8 cellular contexts compared by ENCODE assay signal in the genomic region with DNA sequence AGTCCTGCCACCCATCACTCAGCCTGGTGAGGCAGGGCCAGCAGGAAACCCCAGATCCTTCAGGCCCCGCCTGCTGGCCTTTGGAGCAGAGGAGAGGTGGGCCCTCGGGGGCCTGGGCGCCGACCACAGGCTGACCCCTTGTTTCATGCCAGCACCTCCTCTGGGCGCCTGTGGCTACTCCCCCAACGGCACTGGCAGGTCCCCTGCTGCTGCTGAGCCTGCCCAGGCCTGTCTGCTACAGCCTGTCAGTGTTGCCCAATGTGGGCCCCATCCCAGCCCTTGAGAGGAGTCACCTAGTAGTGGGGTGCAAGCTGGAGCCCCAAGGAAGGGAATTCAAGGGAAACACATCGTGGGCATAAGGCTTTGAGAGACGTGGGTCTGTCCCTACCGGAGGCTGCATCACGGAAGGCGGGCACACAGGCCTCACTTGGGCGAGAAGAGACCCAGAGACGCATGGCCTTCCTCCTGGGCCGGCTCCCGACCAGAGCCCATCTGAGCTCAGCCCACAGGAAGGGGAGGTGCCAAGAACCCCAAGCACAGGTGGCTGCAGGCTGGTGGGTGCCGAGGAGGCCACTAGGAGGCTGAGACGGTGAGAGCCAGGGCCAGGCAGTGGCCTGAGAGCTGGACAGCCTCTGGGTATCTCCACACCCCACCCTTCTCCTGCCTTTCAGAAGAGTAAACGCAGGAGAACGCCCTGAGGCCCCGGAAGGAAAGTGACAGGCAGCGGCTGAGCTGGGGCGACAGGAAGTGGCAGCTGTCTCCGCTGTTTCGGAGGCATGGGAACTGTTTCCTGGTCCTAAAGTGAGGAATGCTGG. TPM values are rescaled to one million over a fixed set of nuclear protein-coding genes. Genes with fewer than 3 reads are reported as not detected.
A peak's percentile ranks its signal among the peaks of the same experiment; 100 is the strongest.
DNase-seq lines count a peak whose midpoint lies in the region; ATAC-seq and TF ChIP-seq lines count a peak whose summit lies in the region.

No MANE protein-coding gene starts in this region.

- H3K27me3 ChIP-seq in BJ (ENCODE audit: control insufficient read depth, insufficient read depth, low read length) (no peaks in the 10 kb centered on the region), PC-3 (ENCODE audit: low read length) (no peaks in the 10 kb centered on the region), rectal smooth muscle tissue (ENCODE audit: control insufficient read depth, insufficient read depth, low read length) (no peaks in the 10 kb centered on the region)

- TF ChIP-seq CTCF in BJ (IDR thresholded peaks at IDR 0.05; ENCODE audit: insufficient read depth, low read depth, low read length) = peak; percentile 55
- TF ChIP-seq CTCF in PC-3 (conservative IDR thresholded peaks at IDR 0.05; ENCODE audit: low read depth, low read length) = peak; percentile 60

- H3K36me3 ChIP-seq in BJ (ENCODE audit: control insufficient read depth, insufficient read depth, low read length) (no peaks in the 10 kb centered on the region), PC-3 (ENCODE audit: low read depth, low read length) (no peaks in the 10 kb centered on the region), rectal smooth muscle tissue (ENCODE audit: control insufficient read depth, insufficient read depth, low read length) (no peaks in the 10 kb centered on the region)

- peak; percentile 86 for ATAC-seq in GM19025 (IDR thresholded peaks at IDR 0.05; ENCODE audit: low read depth, unreplicated experiment)
- peak; percentile 68 for ATAC-seq in HG03442 (IDR thresholded peaks at IDR 0.05; ENCODE audit: unreplicated experiment)
- ATAC-seq in PC-3 = peak; percentile 86

- no peaks in the 10 kb centered on the region for H3K9me2 ChIP-seq in PC-3 (replicated peaks; ENCODE audit: low read length)

- H3K9ac ChIP-seq in PC-3 (ENCODE audit: low read length) = peak overlapping the region; percentile 42
- peak overlapping the region; percentile 14 for H3K9ac ChIP-seq in rectal smooth muscle tissue (ENCODE audit: low read length)

- DNase-seq in BJ (ENCODE audit: low read depth) = no peak
- peak; percentile 85 for DNase-seq in PC-3
- DNase-seq in activated T-cell treated with anti-CD3 and anti-CD28 coated beads, Interleukin-2, amount 50 U/mL, for 48 hours = peak; percentile 79
- peak; percentile 13 for DNase-seq in foreskin melanocyte
- DNase-seq in putamen (ENCODE audit: low spot score) = no peak

- H2AFZ ChIP-seq in PC-3 (ENCODE audit: low read length) = peak overlapping the region; percentile 58; the same call in 1 of the 2 replicates

- peaks cover 4% of the 10 kb centered on the region for H3F3A ChIP-seq in PC-3 (ENCODE audit: low read length, unreplicated experiment)

- intact Hi-C loops in PC-3 (cut with micrococcal nuclease) = loop anchor here (1.0 kb wide), 1 partner anchor 48 kb away; no protein-coding TSS in a partner anchor

- peak overlapping the region; percentile 69 for H3K27ac ChIP-seq in PC-3 (ENCODE audit: low read length)
- peak overlapping the region; percentile 26 for H3K27ac ChIP-seq in rectal smooth muscle tissue (ENCODE audit: low read depth, low read length)

- peak overlapping the region; percentile 52 for H3K4me2 ChIP-seq in PC-3 (ENCODE audit: low read length)

- no TSS peak for BruUV-seq in PC-3 (replicated peaks; lab: Mats Ljungman, UMichigan)

- H3K9me3 ChIP-seq in PC-3 (ENCODE audit: low read length) = no peaks in the 10 kb centered on the region

- no peak overlapping the region for H3K4me3 ChIP-seq in BJ (ENCODE audit: low read depth, low read length)
- no peak overlapping the region for H3K4me3 ChIP-seq in PC-3 (ENCODE audit: low read length)
- peak overlapping the region; percentile 48 for H3K4me3 ChIP-seq in rectal smooth muscle tissue (ENCODE audit: low read length)

- no peaks in the 10 kb centered on the region for H3K79me2 ChIP-seq in PC-3 (ENCODE audit: low read length)

- H4K20me1 ChIP-seq in PC-3 (ENCODE audit: low read length) = no peaks in the 10 kb centered on the region

- POLR2A ChIA-PET in BJ (lab: Charles Lee) (no interaction called here), PC-3 (lab: Charles Lee; ENCODE audit: unreplicated experiment) (interaction anchor here (0.6 to 1.1 kb wide), 3 partner anchors 8 to 97 kb away, joined by 3 to 8 read pairs (median 4); a partner anchor contains a TSS)

- CTCF ChIA-PET in BJ (lab: Yijun Ruan, JAX) = interaction anchor here (1.0 to 2.5 kb wide), 4 partner anchors 12 to 76 kb away, joined by 3 to 10 read pairs (median 5); no protein-coding TSS in a partner anchor
- CTCF ChIA-PET in PC-3 (lab: Charles Lee) = interaction anchor here (0.5 to 0.7 kb wide), 2 partner anchors 32 to 48 kb away, joined by 3 to 4 read pairs; no protein-coding TSS in a partner anchor

- H3K4me1 ChIP-seq in PC-3 (ENCODE audit: insufficient read depth, low read length) (peaks cover 33% of the 10 kb centered on the region), rectal smooth muscle tissue (ENCODE audit: control insufficient read depth, insufficient read depth, low read length) (peaks cover 6% of the 10 kb centered on the region)

RNA-seq across cellular contexts. Expression of a gene that starts 8.1 kb away (rescaled TPM):
- 5.2 and 11.3 TPM in 2 replicates for polyA plus RNA-seq in BJ (2011; rRNA removed)
- polyA minus RNA-seq in BJ (2011; rRNA and poly(A)+ RNA removed) = 9.4 and 13.4 TPM in 2 replicates
- total RNA-seq in PC-3 (2014; rRNA removed) = 269 and 364 TPM in 2 replicates

RNA-seq across cellular contexts. Expression of a gene that starts 40.5 kb away (rescaled TPM):
- 22.1 and 47.6 TPM in 2 replicates for polyA plus RNA-seq in BJ (2011; rRNA removed)
- 13.2 and 16.8 TPM in 2 replicates for polyA minus RNA-seq in BJ (2011; rRNA and poly(A)+ RNA removed)
- total RNA-seq in PC-3 (2014; rRNA removed) = 205 and 262 TPM in 2 replicates

RNA-seq across cellular contexts. Expression of a gene that starts 54.4 kb away (rescaled TPM):
- polyA plus RNA-seq in BJ (2011; rRNA removed) = 79.7 and 131 TPM in 2 replicates
- 74.1 and 114 TPM in 2 replicates for polyA minus RNA-seq in BJ (2011; rRNA and poly(A)+ RNA removed)
- 240 and 287 TPM in 2 replicates for total RNA-seq in PC-3 (2014; rRNA removed)

RNA-seq across cellular contexts. Expression of a gene that starts 54.5 kb away (rescaled TPM):
- 15.8 and 23.7 TPM in 2 replicates for polyA plus RNA-seq in BJ (2011; rRNA removed)
- polyA minus RNA-seq in BJ (2011; rRNA and poly(A)+ RNA removed) = 21.9 and 28.9 TPM in 2 replicates
- total RNA-seq in PC-3 (2014; rRNA removed) = 46.7 and 46.8 TPM in 2 replicates

Comparison
In these comparisons a context has a peak if more than half of its experiments do, and no peak if none do; other contexts are left out.
1. DNase-seq: peak in PC-3 (single experiment), activated T-cell treated with anti-CD3 and anti-CD28 coated beads, Interleukin-2, amount 50 U/mL, for 48 hours (2 of 2) and foreskin melanocyte (single experiment); none in BJ (single experiment) and putamen (single experiment).
2. Peak in every context shown above with its lines, with median percentiles within 50 percentile points of each other: ATAC-seq.